Comparison of ENCODE assay signal across 8 cellular contexts in genomic region chr15:70111203-70112017, GRCh38. TPM values are rescaled to one million over a fixed set of nuclear protein-coding genes. Genes with fewer than 3 reads are reported as not detected.
DNase-seq lines count a peak whose midpoint lies in the region; ATAC-seq and TF ChIP-seq lines count a peak whose summit lies in the region.

No MANE protein-coding gene starts in this region.

- TF ChIP-seq POLR2A in Peyer's patch (IDR thresholded peaks at IDR 0.05), result peak in 1 of 2 donors; percentile 37

- TF ChIP-seq CTCF in Peyer's patch (IDR thresholded peaks at IDR 0.05), result no peak

- H3K4me1 ChIP-seq in Karpas-422 (ENCODE audit: low read length) (peaks cover 9% of the 10 kb centered on the region), Peyer's patch (peaks cover 0 to 10% (median 0%) of the 10 kb centered on the region in 4 donors), muscle layer of colon (ENCODE audit: insufficient read depth, low read length) (peaks cover 9% of the 10 kb centered on the region)

- no peak overlapping the region for H2AFZ ChIP-seq in Karpas-422 (ENCODE audit: low read length)

- H3K27me3 ChIP-seq in Karpas-422 (ENCODE audit: low read length) (no peaks in the 10 kb centered on the region), Peyer's patch (no peaks in the 10 kb centered on the region), muscle layer of colon (ENCODE audit: control insufficient read depth in 1 of 2, insufficient read depth in 2 of 2, low read length in 2 of 2) (no peaks in the 10 kb centered on the region)

- no peak overlapping the region for H3K27ac ChIP-seq in Karpas-422 (ENCODE audit: low read length)
- peak overlapping the region; percentile 59 to 84 (median 70) for H3K27ac ChIP-seq in Peyer's patch
- peak overlapping the region; percentile 71 for H3K27ac ChIP-seq in muscle layer of colon (ENCODE audit: low read depth, low read length)

- H3K36me3 ChIP-seq in Karpas-422 (ENCODE audit: insufficient read depth, low read length) (no peaks in the 10 kb centered on the region), Peyer's patch (no peaks in the 10 kb centered on the region), muscle layer of colon (ENCODE audit: insufficient read depth, low read length) (no peaks in the 10 kb centered on the region)

- H3K4me3 ChIP-seq in Karpas-422 (ENCODE audit: low read length), result no peak overlapping the region
- H3K4me3 ChIP-seq in Peyer's patch, result peak overlapping the region in 2 of 4 donors; percentile 27 to 28
- H3K4me3 ChIP-seq in muscle layer of colon (ENCODE audit: low read depth in 1 of 2, low read length in 2 of 2), result peak overlapping the region; percentile 25 to 26

- in situ Hi-C loops in ACHN (cut with HindIII; ENCODE audit: low pct_ligation_motif_present, low pct_unique_long_range_greater_than_20kb, low sequenced_read_pairs), result no loop called here

- DNase-seq in ACHN, result peak; percentile 37
- DNase-seq in Karpas-422, result peak; percentile 50
- peak in 2 of 3 donors; percentile 68 to 83 for DNase-seq in Peyer's patch
- no peak for DNase-seq in activated CD4-positive, alpha-beta T cell treated with anti-CD3 and anti-CD28 coated beads, Interleukin-2, amount 50 U/mL, for 1 hour
- DNase-seq in activated naive CD4-positive, alpha-beta T cell treated with anti-CD3 and anti-CD28 coated beads, Interleukin-2, amount 50 U/mL, for 16 hours, result no peak

- no peak overlapping the region for H3K9ac ChIP-seq in Karpas-422 (ENCODE audit: low read length)
- H3K9ac ChIP-seq in muscle layer of colon (ENCODE audit: low read length), result no peak overlapping the region

- no peak overlapping the region for H3K4me2 ChIP-seq in Karpas-422 (ENCODE audit: low read depth, low read length, poor library complexity, severe bottlenecking)

- H4K20me1 ChIP-seq in Karpas-422 (ENCODE audit: insufficient read depth, low read depth, low read length), result no peaks in the 10 kb centered on the region

- peak; percentile 56 for ATAC-seq in esophagus mucosa
- ATAC-seq in HG03108 (IDR thresholded peaks at IDR 0.05; ENCODE audit: unreplicated experiment), result no peak

- H3K79me2 ChIP-seq in Karpas-422 (ENCODE audit: low read length), result no peaks in the 10 kb centered on the region

- H3K9me3 ChIP-seq in Karpas-422 (ENCODE audit: low read length), result no peaks in the 10 kb centered on the region
- no peaks in the 10 kb centered on the region for H3K9me3 ChIP-seq in Peyer's patch
- no peaks in the 10 kb centered on the region for H3K9me3 ChIP-seq in muscle layer of colon (ENCODE audit: low read length)

- H3K9me2 ChIP-seq in Karpas-422 (replicated peaks; ENCODE audit: insufficient read depth, low read length), result no peaks in the 10 kb centered on the region

RNA-seq across cellular contexts. Expression of gene TLE3, which starts 13.7 kb away (rescaled TPM):
- total RNA-seq in Karpas-422 (2014; rRNA removed; shearing (Covaris generic); ENCODE audit: low replicate concordance), result 63.6 and 99.8 TPM in 2 replicates
- 100 to 1,000 TPM; 130 to 176 (median 140) TPM for total RNA-seq in Peyer's patch
- total RNA-seq in esophagus mucosa, result 46.3 TPM

Comparison
In these comparisons a context has a peak if more than half of its experiments do, and no peak if none do; other contexts are left out.
1. DNase-seq: peak in ACHN (single experiment), Karpas-422 (single experiment) and Peyer's patch (2 of 3); none in activated CD4-positive, alpha-beta T cell treated with anti-CD3 and anti-CD28 coated beads, Interleukin-2, amount 50 U/mL, for 1 hour (single experiment) and activated naive CD4-positive, alpha-beta T cell treated with anti-CD3 and anti-CD28 coated beads, Interleukin-2, amount 50 U/mL, for 16 hours (single experiment).